ENCODE assay signal across 18 cellular contexts in genomic region chr7:129993275-129993674, GRCh38.
"Had no signal": no experiment of that assay in that cellular context is flagged by ENCODE, and none has a peak within 500 bp of the region (broad histone marks: within the 10 kb centered on the region; RNA-seq: fewer than 3 reads in every experiment).

No MANE protein-coding gene starts in this region.

- H3K27ac ChIP-seq: brain microvascular endothelial cell, epithelial cell of prostate, neural progenitor cell, pancreas, tibial artery, uterus had no signal

- H2AFZ ChIP-seq: neural progenitor cell had no signal

- H3K9me3 ChIP-seq: pancreas, tibial artery, uterus had no signal

- H3K4me2 ChIP-seq: neural progenitor cell had no signal

- ATAC-seq: activated CD8-positive, alpha-beta T cell treated with anti-CD3 and anti-CD28 coated beads for 36 hours; activated naive CD4-positive, alpha-beta T cell treated with anti-CD3 and anti-CD28 coated beads, Interleukin-2, amount 50 U/mL, for 72 hours; activated T-cell treated with anti-CD3 and anti-CD28 coated beads, Interleukin-2, amount 50 U/mL, for 72 hours; pancreas; stimulated activated memory B cell treated with anti-CD40 and anti-IgM and Interleukin-4, amounts not matched to agents 10 μg/mL and 1 μg/mL and 100 μg/mL, for 72 hours had no signal

- H3K4me3 ChIP-seq: lung, neural progenitor cell, pancreas, tibial artery, uterus had no signal

- H3K4me1 ChIP-seq: neural progenitor cell, pancreas, uterus had no signal

- H3K27me3 ChIP-seq: brain microvascular endothelial cell, neural progenitor cell, pancreas, tibial artery, uterus had no signal

- H3K36me3 ChIP-seq: brain microvascular endothelial cell, neural progenitor cell, pancreas, tibial artery, uterus had no signal

- DNase-seq: activated B cell treated with CpG ODN at 0.5 μM for 24 hours; activated CD4-positive, alpha-beta T cell treated with anti-CD3 and anti-CD28 coated beads for 48 hours; activated CD8-positive, alpha-beta memory T cell treated with anti-CD3 and anti-CD28 coated beads, Interleukin-2, amount 50 U/mL, for 48 hours; activated CD8-positive, alpha-beta T cell treated with anti-CD3 and anti-CD28 coated beads for 36 hours; activated gamma-delta T cell; activated T-cell treated with anti-CD3 and anti-CD28 coated beads, Interleukin-2, amount 50 U/mL, for 72 hours; brain microvascular endothelial cell; cerebellar nuclear complex; pancreas; stimulated activated CD4-positive, alpha-beta T cell treated with anti-CD3 and anti-CD28 coated beads, Interleukin-2, amount 100 ng/mL, for 48 hours; T-helper 2 cell; tibial artery; uterus had no signal

- H3K9ac ChIP-seq: neural progenitor cell had no signal
